9 cellular contexts compared by ENCODE assay signal in the genomic region with DNA sequence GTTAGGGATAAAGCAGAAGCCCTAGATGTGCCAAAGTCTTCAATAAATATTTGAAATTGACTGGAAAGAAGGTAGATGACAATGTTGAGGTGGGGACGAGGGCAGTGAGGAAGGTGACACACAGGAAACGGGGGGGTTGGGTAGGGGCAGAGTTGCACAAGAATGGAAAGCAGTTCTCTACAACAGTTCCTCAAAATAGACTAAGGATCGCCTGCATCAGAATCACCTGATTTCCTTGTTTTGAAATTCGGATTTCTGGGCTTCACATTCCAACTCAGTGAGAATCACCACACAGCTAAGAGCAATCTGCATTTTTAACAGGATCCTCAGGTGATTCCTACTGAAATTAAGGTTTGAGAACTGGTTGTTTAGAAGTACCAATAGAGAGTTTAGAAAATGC.
DNase-seq lines count a peak whose midpoint lies in the region; ATAC-seq and TF ChIP-seq lines count a peak whose summit lies in the region.
"Had no signal": no experiment of that assay in that cellular context is flagged by ENCODE, and none has a peak within 500 bp of the region (broad histone marks: within the 10 kb centered on the region; RNA-seq: fewer than 3 reads in every experiment).

No MANE protein-coding gene starts in this region.

- no peak overlapping the region for H3K4me3 ChIP-seq in fibroblast of the aortic adventitia (ENCODE audit: low read depth, low read length)
- H3K4me3 ChIP-seq in skeletal muscle cell (ENCODE audit: low read depth, low read length) = no peak overlapping the region
- H3K4me3 ChIP-seq: skin epidermis had no signal

- peak in 2 of 3 donors; percentile 8 to 24 for DNase-seq in stimulated activated CD4-positive, alpha-beta T cell treated with anti-CD3 and anti-CD28 coated beads, Interleukin-12 subunit alpha, Interleukin-12 subunit beta, amount 100 ng/mL, for 48 hours (ENCODE audit: low read depth in 2 of 3, low spot score in 1 of 3)
- no peak for DNase-seq in stimulated activated CD4-positive, alpha-beta T cell treated with anti-CD3 and anti-CD28 coated beads, Interleukin-4, amount 100 ng/mL, for 1 hour
- DNase-seq in SKM-1 (lab: John Stamatoyannopoulos, UW; ENCODE audit: unreplicated experiment) (peak; percentile 71), fibroblast of the aortic adventitia (ENCODE audit: low read depth) (peak; percentile 45), skeletal muscle cell (ENCODE audit: low read depth) (peak; percentile 9)

- no peak for TF ChIP-seq CTCF in fibroblast of the aortic adventitia (IDR thresholded peaks at IDR 0.05; ENCODE audit: insufficient read depth, low read length)

- ATAC-seq in GM18519 (IDR thresholded peaks at IDR 0.05; ENCODE audit: low FRiP score, unreplicated experiment) (no peak), HG03280 (IDR thresholded peaks at IDR 0.05; ENCODE audit: unreplicated experiment) (no peak), GM21526 (IDR thresholded peaks at IDR 0.05; ENCODE audit: low FRiP score, unreplicated experiment) (no peak)
